Comparison of ENCODE assay signal across 8 cellular contexts in the genomic region with DNA sequence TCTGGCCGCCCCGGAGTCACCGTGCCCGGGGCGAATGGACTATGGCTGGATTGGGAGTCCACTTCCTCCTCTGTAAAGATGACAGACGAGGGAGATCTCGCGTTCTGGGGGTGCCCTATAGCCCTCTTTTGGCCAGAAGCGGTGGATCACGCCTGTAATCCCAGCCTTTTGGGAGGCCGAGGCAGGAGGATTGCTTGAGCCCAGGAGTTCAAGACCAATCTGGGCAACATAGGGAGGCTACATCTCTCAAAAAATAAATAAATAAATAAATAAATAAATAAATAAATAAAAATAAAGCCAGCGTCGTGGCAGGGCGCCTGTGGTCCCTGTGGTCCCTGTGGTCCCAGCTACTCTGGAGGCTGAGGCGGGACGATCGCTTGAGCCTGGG. TPM values are rescaled to one million over a fixed set of nuclear protein-coding genes. Genes with fewer than 3 reads are reported as not detected.
A peak's percentile ranks its signal among the peaks of the same experiment; 100 is the strongest.
DNase-seq lines count a peak whose midpoint lies in the region; TF ChIP-seq lines count a peak whose summit lies in the region.
"Not testable (repeated sequence)": the region's sequence is repeated elsewhere in the genome, so short reads cannot be mapped to it uniquely, and the experiment has no call there.

No MANE protein-coding gene starts in this region.

- H3K27ac ChIP-seq in left ventricle myocardium inferior (replicated peaks): peak overlapping the region; percentile 86

- H3K27me3 ChIP-seq in HAP-1 (ENCODE audit: low read depth); left ventricle myocardium inferior (ENCODE audit: low read depth): not testable (repeated sequence)

- not testable (repeated sequence) for TF ChIP-seq CTCF in AG04449 (IDR thresholded peaks at IDR 0.05; ENCODE audit: insufficient read depth, low read length, missing control alignments); choroid plexus epithelial cell (conservative IDR thresholded peaks at IDR 0.05; ENCODE audit: low read depth, low read length); left ventricle myocardium inferior (IDR thresholded peaks at IDR 0.05; ENCODE audit: borderline replicate concordance)

- POLR2A ChIA-PET in AG04449 (lab: Yijun Ruan, JAX): not testable (repeated sequence)

- not testable (repeated sequence) for DNase-seq in AG04449 (ENCODE audit: low read depth, low spot score); HAP-1 (ENCODE audit: low spot score in 2 of 2); left ventricle myocardium inferior
- DNase-seq in NOMO-1 treated with DMSO at 0.1 percent for 48 hours (lab: John Stamatoyannopoulos, UW; ENCODE audit: unreplicated experiment) (peak; percentile 1), choroid plexus epithelial cell (ENCODE audit: low read depth) (peak; percentile 12), myocyte (ENCODE audit: low read depth) (peak; percentile 21)
- peak; percentile 54 for DNase-seq in activated CD8-positive, alpha-beta memory T cell treated with anti-CD3 and anti-CD28 coated beads, Interleukin-2, amount 50 U/mL, for 48 hours
- peak; percentile 10 for DNase-seq in stimulated activated CD4-positive, alpha-beta T cell treated with anti-CD3 and anti-CD28 coated beads, Interleukin-15, amount 100 ng/mL, for 24 hours

- intact Hi-C loops in left ventricle myocardium inferior (cut with micrococcal nuclease): not testable (repeated sequence)

- H3K9me3 ChIP-seq in HAP-1; left ventricle myocardium inferior (replicated peaks): not testable (repeated sequence)

- not testable (repeated sequence) for H3K36me3 ChIP-seq in HAP-1 (replicated peaks); left ventricle myocardium inferior

- in situ Hi-C loops in HAP-1 (cut with MboI; ENCODE audit: low sequenced_read_pairs): not testable (repeated sequence)

- CTCF ChIA-PET in AG04449 (lab: Yijun Ruan, JAX): not testable (repeated sequence)

- not testable (repeated sequence) for H3K4me1 ChIP-seq in HAP-1, left ventricle myocardium inferior

- peak overlapping the region; percentile 53 for H3K4me3 ChIP-seq in AG04449 (ENCODE audit: low read depth, low read length)
- peak overlapping the region; percentile 14; the same call in 1 of the 2 replicates for H3K4me3 ChIP-seq in HAP-1
- peak overlapping the region; percentile 43 for H3K4me3 ChIP-seq in choroid plexus epithelial cell (ENCODE audit: low read depth, low read length)
- peak overlapping the region; percentile 78 for H3K4me3 ChIP-seq in left ventricle myocardium inferior

RNA-seq across cellular contexts. Expression of a gene that starts 30.4 kb away (rescaled TPM):
- total RNA-seq in left ventricle myocardium inferior (1.6 TPM), myocyte (2.0 and 3.5 TPM in 2 replicates)
- 4.5 TPM for polyA plus RNA-seq in myocyte (2012)

Comparison
In these comparisons a context has a peak if more than half of its experiments do, and no peak if none do; other contexts are left out.
1. H3K4me3 ChIP-seq: peak in every context shown above with its lines; median percentile 78 in left ventricle myocardium inferior; 53 in AG04449; 43 in choroid plexus epithelial cell; 14 in HAP-1.